Comparison of ENCODE assay signal across 17 cellular contexts in genomic region chr5:57696005-57696755, GRCh38.
DNase-seq lines count a peak whose midpoint lies in the region; ATAC-seq, FAIRE-seq and TF ChIP-seq lines count a peak whose summit lies in the region.
"Had no signal": no experiment of that assay in that cellular context is flagged by ENCODE, and none has a peak within 500 bp of the region (broad histone marks: within the 10 kb centered on the region; RNA-seq: fewer than 3 reads in every experiment).

No MANE protein-coding gene starts in this region.

- BruUV-seq in IMR-90 (replicated peaks; lab: Mats Ljungman, UMichigan) (no TSS peak), HepG2 (replicated peaks; lab: Mats Ljungman, UMichigan) (no TSS peak)

- H3K4me2 ChIP-seq in IMR-90 (ENCODE audit: low read depth, low read length) (no peak overlapping the region), HepG2 (ENCODE audit: low read depth, low read length) (peak overlapping the region; percentile 73)

- 0 out of 3 replicates have a peak overlapping the region, but pooled peaks have one; percentile 41 for H2BK15ac ChIP-seq in IMR-90 (ENCODE audit: low read depth, low read length)

- H2AK9ac ChIP-seq in IMR-90 (replicated peaks; ENCODE audit: low read depth, low read length, poor library complexity): no peak overlapping the region

- H2AFZ ChIP-seq in IMR-90 (replicated peaks; ENCODE audit: low read length, poor library complexity) (no peak overlapping the region), HepG2 (ENCODE audit: low read length) (peak overlapping the region; percentile 89)

- no peaks in the 10 kb centered on the region for H3K4me1 Mint-ChIP-seq in stimulated activated memory B cell treated with anti-CD40 and anti-IgM and Interleukin-4, amounts not matched to agents 10 μg/mL and 1 μg/mL and 100 μg/mL, for 72 hours
- H3K4me1 Mint-ChIP-seq: activated CD8-positive, alpha-beta memory T cell treated with anti-CD3 and anti-CD28 coated beads, Interleukin-2, amount 10 ng/mL, durations not matched to agents 7 days and 5 days; CD4-positive, CD25-positive, alpha-beta regulatory T cell had no signal

- H3K27me3 ChIP-seq in IMR-90 (ENCODE audit: control insufficient read depth, insufficient read depth, low read length): no peaks in the 10 kb centered on the region
- no peaks in the 10 kb centered on the region for H3K27me3 ChIP-seq in HepG2 (ENCODE audit: control insufficient read depth in 1 of 2, insufficient read depth in 2 of 2, low read length in 2 of 2)
- H3K27me3 ChIP-seq in adrenal gland: no peaks in the 10 kb centered on the region
- H3K27me3 ChIP-seq: left lung had no signal

- H3K27ac ChIP-seq in IMR-90 (ENCODE audit: insufficient read depth, low read length) (peak overlapping the region; percentile 81; the same call in 1 of the 2 replicates), cingulate gyrus (ENCODE audit: low read depth, low read length) (peak overlapping the region; percentile 48), HepG2 (ENCODE audit: extremely low read length, insufficient read depth, low read length) (peak overlapping the region; percentile 85), adrenal gland (peak overlapping the region in 1 of 5 donors; percentile 57)

- no peaks in the 10 kb centered on the region for H3K79me1 ChIP-seq in IMR-90 (ENCODE audit: low read depth in 1 of 2, low read length in 2 of 2)

- H3K27me3 Mint-ChIP-seq in stimulated activated memory B cell treated with anti-CD40 and anti-IgM and Interleukin-4, amounts not matched to agents 10 μg/mL and 1 μg/mL and 100 μg/mL, for 72 hours: no peaks in the 10 kb centered on the region
- H3K27me3 Mint-ChIP-seq: activated CD8-positive, alpha-beta memory T cell treated with anti-CD3 and anti-CD28 coated beads, Interleukin-2, amount 10 ng/mL, durations not matched to agents 7 days and 5 days had no signal

- no peaks in the 10 kb centered on the region for H3K36me3 Mint-ChIP-seq in stimulated activated memory B cell treated with anti-CD40 and anti-IgM and Interleukin-4, amounts not matched to agents 10 μg/mL and 1 μg/mL and 100 μg/mL, for 72 hours
- H3K36me3 Mint-ChIP-seq: activated CD8-positive, alpha-beta memory T cell treated with anti-CD3 and anti-CD28 coated beads, Interleukin-2, amount 10 ng/mL, durations not matched to agents 7 days and 5 days; activated naive CD4-positive, alpha-beta T cell treated with anti-CD3 and anti-CD28 coated beads, Interleukin-2, amount 50 U/mL, for 72 hours; CD4-positive, CD25-positive, alpha-beta regulatory T cell had no signal

- no peaks in the 10 kb centered on the region for H3K36me3 ChIP-seq in IMR-90 (ENCODE audit: control insufficient read depth, insufficient read depth, low read length)
- no peaks in the 10 kb centered on the region for H3K36me3 ChIP-seq in HepG2 (replicated peaks in 1 of 2; ENCODE audit: control insufficient read depth in 1 of 2, insufficient read depth in 2 of 2, low read length in 2 of 2)
- no peaks in the 10 kb centered on the region for H3K36me3 ChIP-seq in adrenal gland (replicated peaks in 1 of 2)
- H3K36me3 ChIP-seq: left lung had no signal

- H3K4me1 ChIP-seq in IMR-90 (ENCODE audit: control insufficient read depth, insufficient read depth, low read length) (peaks cover 7% of the 10 kb centered on the region), HepG2 (ENCODE audit: insufficient read depth, low read length) (peaks cover 49% of the 10 kb centered on the region), adrenal gland (replicated peaks in 1 of 2) (peaks cover 15 to 43% of the 10 kb centered on the region in 2 donors)

- H2AK5ac ChIP-seq in IMR-90 (ENCODE audit: low read depth, low read length): no peak overlapping the region

- TF ChIP-seq EP300 in HepG2 (IDR thresholded peaks at IDR 0.05; ENCODE audit: low read depth in 2 of 2, low read length in 2 of 2): no peak
- TF ChIP-seq EP300 in HepG2 (CRISPR knock-in tag; IDR thresholded peaks at IDR 0.05; ENCODE audit: borderline replicate concordance): no peak

- peak overlapping the region; percentile 54; the same call in 1 of the 2 replicates for H3K4ac ChIP-seq in IMR-90 (ENCODE audit: low read depth, low read length)

- H4K20me1 ChIP-seq in IMR-90 (ENCODE audit: insufficient read depth, low read length) (no peaks in the 10 kb centered on the region), HepG2 (ENCODE audit: insufficient read depth, low read length) (no peaks in the 10 kb centered on the region)

- no peak overlapping the region for H3K4me3 Mint-ChIP-seq in stimulated activated memory B cell treated with anti-CD40 and anti-IgM and Interleukin-4, amounts not matched to agents 10 μg/mL and 1 μg/mL and 100 μg/mL, for 72 hours
- H3K4me3 Mint-ChIP-seq: activated CD8-positive, alpha-beta memory T cell treated with anti-CD3 and anti-CD28 coated beads, Interleukin-2, amount 10 ng/mL, durations not matched to agents 7 days and 5 days; CD4-positive, CD25-positive, alpha-beta regulatory T cell had no signal

- no peak overlapping the region for H3K23ac ChIP-seq in IMR-90 (ENCODE audit: low read depth, low read length)

- CTCF ChIA-PET in IMR-90 (lab: Yijun Ruan, JAX): interaction anchor here (1.4 kb wide), 1 partner anchor 15 kb away, joined by 3 read pairs; no protein-coding TSS in a partner anchor
- CTCF ChIA-PET in HepG2 (lab: Yijun Ruan, JAX; ENCODE audit: low intra/inter-chr PET ratio, low total read pairs): no interaction called here

- no peak for TF ChIP-seq RAD21 in IMR-90 (IDR thresholded peaks at IDR 0.05; ENCODE audit: low read length)
- no peak for TF ChIP-seq RAD21 in HepG2 (CRISPR knock-in tag; IDR thresholded peaks at IDR 0.05)

- 0 out of 2 replicates have a peak overlapping the region, but pooled peaks have one; percentile 44 for H3K14ac ChIP-seq in IMR-90 (replicated peaks; ENCODE audit: low read depth, low read length)

- H4K5ac ChIP-seq in IMR-90 (ENCODE audit: low read depth, low read length): peak overlapping the region; percentile 62; the same call in 1 of the 2 replicates

- DNase-seq in IMR-90 (no peak), HepG2 (ENCODE audit: low spot score) (no peak), NCI-H2081 treated with DMSO at 0.1 percent for 48 hours (lab: John Stamatoyannopoulos, UW) (no peak), EL (no peak), adrenal gland (no peak)
- DNase-seq: activated CD8-positive, alpha-beta memory T cell treated with anti-CD3 and anti-CD28 coated beads, Interleukin-2, amount 10 ng/mL, durations not matched to agents 7 days and 5 days; CD4-positive, CD25-positive, alpha-beta regulatory T cell; cortex of kidney; GDM1; left lung; NCI-H146; NCI-H69; SHP77 had no signal

- H3K56ac ChIP-seq in IMR-90 (ENCODE audit: extremely low read depth, insufficient read depth, low read length): no peak overlapping the region

- WGBS in IMR-90 (ENCODE audit: extremely low coverage in 2 of 2, insufficient read length in 1 of 2), 2 experiments: no CpG with 5 or more reads among the region's 1 CpG
- WGBS in HepG2 (ENCODE audit: low lambda C conversion rate): 88% methylated on average over 1 of the region's 1 CpG
- WGBS in adrenal gland, 4 donors: 41 to 75% (median 52%) methylated on average over 1 of the region's 1 CpG

- intact Hi-C loops in IMR-90 (cut with micrococcal nuclease) (no loop called here), HepG2 (cut with micrococcal nuclease; ENCODE audit: unreplicated experiment) (loop anchor here (10.0 kb wide), 1 partner anchor 521 kb away; the partner anchor contains the start of gene GPBP1), adrenal gland (cut with DNase I) (no loop called here)

- H3K9me3 Mint-ChIP-seq in stimulated activated memory B cell treated with anti-CD40 and anti-IgM and Interleukin-4, amounts not matched to agents 10 μg/mL and 1 μg/mL and 100 μg/mL, for 72 hours: no peaks in the 10 kb centered on the region
- H3K9me3 Mint-ChIP-seq: activated naive CD4-positive, alpha-beta T cell treated with anti-CD3 and anti-CD28 coated beads, Interleukin-2, amount 50 U/mL, for 72 hours had no signal

- H3K4me3 ChIP-seq in IMR-90 (ENCODE audit: insufficient read depth, low read depth, low read length) (no peak overlapping the region), HepG2 (replicated peaks in 1 of 3; ENCODE audit: insufficient read depth in 1 of 3, low read depth in 2 of 3, low read length in 3 of 3) (peak overlapping the region in 2 of 3 experiments; percentile 45; a peak in 2 of 6 replicates), adrenal gland (no peak overlapping the region)
- H3K4me3 ChIP-seq: left lung had no signal

- H2BK20ac ChIP-seq in IMR-90 (ENCODE audit: low read depth, low read length): peak overlapping the region; percentile 37; the same call in 1 of the 2 replicates

- peaks cover 5% of the 10 kb centered on the region; the same call in 1 of the 2 replicates for H3K9me1 ChIP-seq in IMR-90 (ENCODE audit: insufficient read depth, low read length)

- POLR2A ChIA-PET in IMR-90 (lab: Charles Lee; ENCODE audit: unreplicated experiment) (no interaction called here), HepG2 (lab: Yijun Ruan, JAX) (no interaction called here)

- H3K9ac ChIP-seq in IMR-90 (ENCODE audit: low read depth, low read length): no peak overlapping the region
- H3K9ac ChIP-seq in HepG2 (ENCODE audit: insufficient read depth, low read depth, low read length): 0 out of 2 replicates have a peak overlapping the region, but pooled peaks have one; percentile 60

- H2BK120ac ChIP-seq in IMR-90 (ENCODE audit: low read depth, low read length): peak overlapping the region; percentile 67; the same call in 1 of the 2 replicates

- H3K18ac ChIP-seq in IMR-90 (ENCODE audit: low read depth, low read length): peak overlapping the region; percentile 60

- no peak for TF ChIP-seq POLR2A in IMR-90 (IDR thresholded peaks at IDR 0.05; ENCODE audit: low read depth, low read length)
- TF ChIP-seq POLR2A in HepG2 (IDR thresholded peaks at IDR 0.05; ENCODE audit: insufficient read depth in 1 of 2, low read depth in 2 of 2, low read length in 2 of 2): no peak
- no peak for TF ChIP-seq POLR2A in adrenal gland (IDR thresholded peaks at IDR 0.05)

- no peak overlapping the region for H3K27ac Mint-ChIP-seq in stimulated activated memory B cell treated with anti-CD40 and anti-IgM and Interleukin-4, amounts not matched to agents 10 μg/mL and 1 μg/mL and 100 μg/mL, for 72 hours
- H3K27ac Mint-ChIP-seq: activated CD8-positive, alpha-beta memory T cell treated with anti-CD3 and anti-CD28 coated beads, Interleukin-2, amount 10 ng/mL, durations not matched to agents 7 days and 5 days; activated naive CD4-positive, alpha-beta T cell treated with anti-CD3 and anti-CD28 coated beads, Interleukin-2, amount 50 U/mL, for 72 hours; CD4-positive, CD25-positive, alpha-beta regulatory T cell had no signal

- no peak for TF ChIP-seq CTCF in IMR-90 (conservative IDR thresholded peaks at IDR 0.05; ENCODE audit: low read depth, low read length)
- no peak for TF ChIP-seq CTCF in HepG2 (CRISPR knock-in tag; IDR thresholded peaks at IDR 0.05)
- no peak for TF ChIP-seq CTCF in adrenal gland (IDR thresholded peaks at IDR 0.05)

- H4K8ac ChIP-seq in IMR-90 (ENCODE audit: low read depth in 2 of 2, low read length in 2 of 2): no peak overlapping the region

- H2BK5ac ChIP-seq in IMR-90 (ENCODE audit: low read depth, low read length, poor library complexity, severe bottlenecking): no peak overlapping the region

- dilution Hi-C loops in IMR-90 (cut with HindIII; ENCODE audit: low sequenced_read_pairs, unreplicated experiment): no loop called here

- in situ Hi-C loops in IMR-90 (cut with MboI; ENCODE audit: low sequenced_read_pairs) (no loop called here), HepG2 (cut with HindIII; ENCODE audit: extremely low pct_ligation_motif_present, low pct_unique_long_range_greater_than_20kb) (no loop called here)

- no peaks in the 10 kb centered on the region for H3K79me2 ChIP-seq in HepG2 (ENCODE audit: insufficient read depth, low read length)

- no peak overlapping the region for H4K91ac ChIP-seq in IMR-90 (ENCODE audit: insufficient read depth, low read depth, low read length)

- ATAC-seq in IMR-90 (ENCODE audit: low read depth): no peak
- peak; percentile 55 for ATAC-seq in HepG2
- peak; percentile 22 for ATAC-seq in stimulated activated memory B cell treated with anti-CD40 and anti-IgM and Interleukin-4, amounts not matched to agents 10 μg/mL and 1 μg/mL and 100 μg/mL, for 72 hours
- ATAC-seq in GM18517 (IDR thresholded peaks at IDR 0.05; ENCODE audit: unreplicated experiment): no peak
- ATAC-seq: activated CD8-positive, alpha-beta memory T cell treated with anti-CD3 and anti-CD28 coated beads, Interleukin-2, amount 10 ng/mL, durations not matched to agents 7 days and 5 days; activated naive CD4-positive, alpha-beta T cell treated with anti-CD3 and anti-CD28 coated beads, Interleukin-2, amount 50 U/mL, for 72 hours had no signal

- no peaks in the 10 kb centered on the region for H3K9me3 ChIP-seq in IMR-90 (ENCODE audit: control insufficient read depth, insufficient read depth, low read length)
- H3K9me3 ChIP-seq in HepG2 (ENCODE audit: low read length): no peaks in the 10 kb centered on the region
- H3K9me3 ChIP-seq in adrenal gland (replicated peaks in 1 of 3): no peaks in the 10 kb centered on the region
- H3K9me3 ChIP-seq: left lung had no signal

- no peak for FAIRE-seq in HepG2 (lab: Jason Lieb, UNC)

Comparison
In these comparisons a context has a peak if more than half of its experiments do, and no peak if none do; other contexts are left out.
1. ATAC-seq: peak in HepG2 (single experiment) and stimulated activated memory B cell treated with anti-CD40 and anti-IgM and Interleukin-4, amounts not matched to agents 10 μg/mL and 1 μg/mL and 100 μg/mL, for 72 hours (single experiment); none in IMR-90 (single experiment) and GM18517 (single experiment).
2. H3K4me3 ChIP-seq: peak in HepG2 (2 of 3); none in IMR-90 (single experiment) and adrenal gland (0 of 4).